In the genomic region with DNA sequence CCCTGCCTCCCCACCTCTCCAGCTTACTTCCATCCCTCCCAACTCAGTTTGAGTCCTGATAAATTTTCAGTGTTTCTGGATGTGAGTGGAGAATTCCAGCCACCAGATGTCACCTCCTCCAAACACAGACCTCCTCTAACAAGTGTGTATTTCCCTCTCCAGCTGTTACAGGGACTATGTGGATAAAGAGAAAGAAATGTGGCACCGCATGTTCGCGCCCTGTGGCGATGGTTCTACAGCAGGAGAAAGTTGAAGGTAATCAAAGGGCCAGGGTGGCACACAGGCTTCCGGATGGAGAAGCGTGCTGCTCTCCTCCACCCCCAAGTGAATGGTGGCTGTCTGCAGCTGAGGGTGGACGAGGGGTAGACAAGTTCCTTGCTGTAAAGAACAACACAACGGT, we compare ENCODE assay signal across 1 cellular context.
A peak's percentile ranks its signal among the peaks of the same experiment; 100 is the strongest.
TF ChIP-seq lines count a peak whose summit lies in the region.

No MANE protein-coding gene starts in this region.

TF ChIP-seq in K562, 482 proteins besides CTCF, POLR2A, EP300 and RAD21 (continued from another document):
- TF ChIP-seq, protein P1, sequence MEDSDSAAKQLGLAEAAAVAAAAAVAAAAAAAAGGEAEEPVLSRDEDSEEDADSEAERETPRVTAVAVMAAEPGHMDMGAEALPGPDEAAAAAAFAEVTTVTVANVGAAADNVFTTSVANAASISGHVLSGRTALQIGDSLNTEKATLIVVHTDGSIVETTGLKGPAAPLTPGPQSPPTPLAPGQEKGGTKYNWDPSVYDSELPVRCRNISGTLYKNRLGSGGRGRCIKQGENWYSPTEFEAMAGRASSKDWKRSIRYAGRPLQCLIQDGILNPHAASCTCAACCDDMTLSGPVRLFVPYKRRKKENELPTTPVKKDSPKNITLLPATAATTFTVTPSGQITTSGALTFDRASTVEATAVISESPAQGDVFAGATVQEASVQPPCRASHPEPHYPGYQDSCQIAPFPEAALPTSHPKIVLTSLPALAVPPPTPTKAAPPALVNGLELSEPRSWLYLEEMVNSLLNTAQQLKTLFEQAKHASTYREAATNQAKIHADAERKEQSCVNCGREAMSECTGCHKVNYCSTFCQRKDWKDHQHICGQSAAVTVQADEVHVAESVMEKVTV (CRISPR knock-in tag; IDR thresholded peaks at IDR 0.05) = peak; percentile 33; the same call in 1 of the 2 replicates
- TF ChIP-seq TEAD1 (CRISPR knock-in tag; IDR thresholded peaks at IDR 0.05) (peak; percentile 94 to 97), NRF1 (conservative IDR thresholded peaks at IDR 0.05 in 1 of 2, IDR thresholded peaks at IDR 0.05 in 1 of 2) (no peak), ATF7 (IDR thresholded peaks at IDR 0.05) (no peak), TEAD2 (tag; IDR thresholded peaks at IDR 0.05) (peak; percentile 97), ZNF830 (CRISPR knock-in tag; IDR thresholded peaks at IDR 0.05) (no peak), SMAD2 (IDR thresholded peaks at IDR 0.05; ENCODE audit: low read depth, low read length) (no peak), TEAD4 (IDR thresholded peaks at IDR 0.05; ENCODE audit: low read length) (peak; percentile 82), TEAD4 (CRISPR knock-in tag; IDR thresholded peaks at IDR 0.05; ENCODE audit: borderline replicate concordance) (0 out of 2 replicates have a peak, but pooled peaks have one; percentile 72), MAZ (CRISPR knock-in tag; conservative IDR thresholded peaks at IDR 0.05 in 1 of 2, IDR thresholded peaks at IDR 0.05 in 1 of 2) (0 out of 4 replicates have a peak, but pooled peaks of 1 of the 2 experiments have one; percentile 29), FOS (IDR thresholded peaks at IDR 0.05; ENCODE audit: extremely low read depth, insufficient read length) (no peak), PHF20 (IDR thresholded peaks at IDR 0.05; ENCODE audit: partially characterized antibody) (no peak)
- TF ChIP-seq, protein P2, sequence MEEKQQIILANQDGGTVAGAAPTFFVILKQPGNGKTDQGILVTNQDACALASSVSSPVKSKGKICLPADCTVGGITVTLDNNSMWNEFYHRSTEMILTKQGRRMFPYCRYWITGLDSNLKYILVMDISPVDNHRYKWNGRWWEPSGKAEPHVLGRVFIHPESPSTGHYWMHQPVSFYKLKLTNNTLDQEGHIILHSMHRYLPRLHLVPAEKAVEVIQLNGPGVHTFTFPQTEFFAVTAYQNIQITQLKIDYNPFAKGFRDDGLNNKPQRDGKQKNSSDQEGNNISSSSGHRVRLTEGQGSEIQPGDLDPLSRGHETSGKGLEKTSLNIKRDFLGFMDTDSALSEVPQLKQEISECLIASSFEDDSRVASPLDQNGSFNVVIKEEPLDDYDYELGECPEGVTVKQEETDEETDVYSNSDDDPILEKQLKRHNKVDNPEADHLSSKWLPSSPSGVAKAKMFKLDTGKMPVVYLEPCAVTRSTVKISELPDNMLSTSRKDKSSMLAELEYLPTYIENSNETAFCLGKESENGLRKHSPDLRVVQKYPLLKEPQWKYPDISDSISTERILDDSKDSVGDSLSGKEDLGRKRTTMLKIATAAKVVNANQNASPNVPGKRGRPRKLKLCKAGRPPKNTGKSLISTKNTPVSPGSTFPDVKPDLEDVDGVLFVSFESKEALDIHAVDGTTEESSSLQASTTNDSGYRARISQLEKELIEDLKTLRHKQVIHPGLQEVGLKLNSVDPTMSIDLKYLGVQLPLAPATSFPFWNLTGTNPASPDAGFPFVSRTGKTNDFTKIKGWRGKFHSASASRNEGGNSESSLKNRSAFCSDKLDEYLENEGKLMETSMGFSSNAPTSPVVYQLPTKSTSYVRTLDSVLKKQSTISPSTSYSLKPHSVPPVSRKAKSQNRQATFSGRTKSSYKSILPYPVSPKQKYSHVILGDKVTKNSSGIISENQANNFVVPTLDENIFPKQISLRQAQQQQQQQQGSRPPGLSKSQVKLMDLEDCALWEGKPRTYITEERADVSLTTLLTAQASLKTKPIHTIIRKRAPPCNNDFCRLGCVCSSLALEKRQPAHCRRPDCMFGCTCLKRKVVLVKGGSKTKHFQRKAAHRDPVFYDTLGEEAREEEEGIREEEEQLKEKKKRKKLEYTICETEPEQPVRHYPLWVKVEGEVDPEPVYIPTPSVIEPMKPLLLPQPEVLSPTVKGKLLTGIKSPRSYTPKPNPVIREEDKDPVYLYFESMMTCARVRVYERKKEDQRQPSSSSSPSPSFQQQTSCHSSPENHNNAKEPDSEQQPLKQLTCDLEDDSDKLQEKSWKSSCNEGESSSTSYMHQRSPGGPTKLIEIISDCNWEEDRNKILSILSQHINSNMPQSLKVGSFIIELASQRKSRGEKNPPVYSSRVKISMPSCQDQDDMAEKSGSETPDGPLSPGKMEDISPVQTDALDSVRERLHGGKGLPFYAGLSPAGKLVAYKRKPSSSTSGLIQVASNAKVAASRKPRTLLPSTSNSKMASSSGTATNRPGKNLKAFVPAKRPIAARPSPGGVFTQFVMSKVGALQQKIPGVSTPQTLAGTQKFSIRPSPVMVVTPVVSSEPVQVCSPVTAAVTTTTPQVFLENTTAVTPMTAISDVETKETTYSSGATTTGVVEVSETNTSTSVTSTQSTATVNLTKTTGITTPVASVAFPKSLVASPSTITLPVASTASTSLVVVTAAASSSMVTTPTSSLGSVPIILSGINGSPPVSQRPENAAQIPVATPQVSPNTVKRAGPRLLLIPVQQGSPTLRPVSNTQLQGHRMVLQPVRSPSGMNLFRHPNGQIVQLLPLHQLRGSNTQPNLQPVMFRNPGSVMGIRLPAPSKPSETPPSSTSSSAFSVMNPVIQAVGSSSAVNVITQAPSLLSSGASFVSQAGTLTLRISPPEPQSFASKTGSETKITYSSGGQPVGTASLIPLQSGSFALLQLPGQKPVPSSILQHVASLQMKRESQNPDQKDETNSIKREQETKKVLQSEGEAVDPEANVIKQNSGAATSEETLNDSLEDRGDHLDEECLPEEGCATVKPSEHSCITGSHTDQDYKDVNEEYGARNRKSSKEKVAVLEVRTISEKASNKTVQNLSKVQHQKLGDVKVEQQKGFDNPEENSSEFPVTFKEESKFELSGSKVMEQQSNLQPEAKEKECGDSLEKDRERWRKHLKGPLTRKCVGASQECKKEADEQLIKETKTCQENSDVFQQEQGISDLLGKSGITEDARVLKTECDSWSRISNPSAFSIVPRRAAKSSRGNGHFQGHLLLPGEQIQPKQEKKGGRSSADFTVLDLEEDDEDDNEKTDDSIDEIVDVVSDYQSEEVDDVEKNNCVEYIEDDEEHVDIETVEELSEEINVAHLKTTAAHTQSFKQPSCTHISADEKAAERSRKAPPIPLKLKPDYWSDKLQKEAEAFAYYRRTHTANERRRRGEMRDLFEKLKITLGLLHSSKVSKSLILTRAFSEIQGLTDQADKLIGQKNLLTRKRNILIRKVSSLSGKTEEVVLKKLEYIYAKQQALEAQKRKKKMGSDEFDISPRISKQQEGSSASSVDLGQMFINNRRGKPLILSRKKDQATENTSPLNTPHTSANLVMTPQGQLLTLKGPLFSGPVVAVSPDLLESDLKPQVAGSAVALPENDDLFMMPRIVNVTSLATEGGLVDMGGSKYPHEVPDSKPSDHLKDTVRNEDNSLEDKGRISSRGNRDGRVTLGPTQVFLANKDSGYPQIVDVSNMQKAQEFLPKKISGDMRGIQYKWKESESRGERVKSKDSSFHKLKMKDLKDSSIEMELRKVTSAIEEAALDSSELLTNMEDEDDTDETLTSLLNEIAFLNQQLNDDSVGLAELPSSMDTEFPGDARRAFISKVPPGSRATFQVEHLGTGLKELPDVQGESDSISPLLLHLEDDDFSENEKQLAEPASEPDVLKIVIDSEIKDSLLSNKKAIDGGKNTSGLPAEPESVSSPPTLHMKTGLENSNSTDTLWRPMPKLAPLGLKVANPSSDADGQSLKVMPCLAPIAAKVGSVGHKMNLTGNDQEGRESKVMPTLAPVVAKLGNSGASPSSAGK (IDR thresholded peaks at IDR 0.05) = peak; percentile 21; the same call in 1 of the 2 replicates
- TF ChIP-seq, protein P3, sequence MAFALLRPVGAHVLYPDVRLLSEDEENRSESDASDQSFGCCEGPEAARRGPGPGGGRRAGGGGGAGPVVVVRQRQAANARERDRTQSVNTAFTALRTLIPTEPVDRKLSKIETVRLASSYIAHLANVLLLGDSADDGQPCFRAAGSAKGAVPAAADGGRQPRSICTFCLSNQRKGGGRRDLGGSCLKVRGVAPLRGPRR (CRISPR knock-in tag; IDR thresholded peaks at IDR 0.05) = no peak
- TF ChIP-seq, protein P4, sequence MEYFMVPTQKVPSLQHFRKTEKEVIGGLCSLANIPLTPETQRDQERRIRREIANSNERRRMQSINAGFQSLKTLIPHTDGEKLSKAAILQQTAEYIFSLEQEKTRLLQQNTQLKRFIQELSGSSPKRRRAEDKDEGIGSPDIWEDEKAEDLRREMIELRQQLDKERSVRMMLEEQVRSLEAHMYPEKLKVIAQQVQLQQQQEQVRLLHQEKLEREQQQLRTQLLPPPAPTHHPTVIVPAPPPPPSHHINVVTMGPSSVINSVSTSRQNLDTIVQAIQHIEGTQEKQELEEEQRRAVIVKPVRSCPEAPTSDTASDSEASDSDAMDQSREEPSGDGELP (CRISPR knock-in tag; IDR thresholded peaks at IDR 0.05; ENCODE audit: borderline replicate concordance) = peak; percentile 44; the same call in 1 of the 2 replicates
- TF ChIP-seq, protein P5, sequence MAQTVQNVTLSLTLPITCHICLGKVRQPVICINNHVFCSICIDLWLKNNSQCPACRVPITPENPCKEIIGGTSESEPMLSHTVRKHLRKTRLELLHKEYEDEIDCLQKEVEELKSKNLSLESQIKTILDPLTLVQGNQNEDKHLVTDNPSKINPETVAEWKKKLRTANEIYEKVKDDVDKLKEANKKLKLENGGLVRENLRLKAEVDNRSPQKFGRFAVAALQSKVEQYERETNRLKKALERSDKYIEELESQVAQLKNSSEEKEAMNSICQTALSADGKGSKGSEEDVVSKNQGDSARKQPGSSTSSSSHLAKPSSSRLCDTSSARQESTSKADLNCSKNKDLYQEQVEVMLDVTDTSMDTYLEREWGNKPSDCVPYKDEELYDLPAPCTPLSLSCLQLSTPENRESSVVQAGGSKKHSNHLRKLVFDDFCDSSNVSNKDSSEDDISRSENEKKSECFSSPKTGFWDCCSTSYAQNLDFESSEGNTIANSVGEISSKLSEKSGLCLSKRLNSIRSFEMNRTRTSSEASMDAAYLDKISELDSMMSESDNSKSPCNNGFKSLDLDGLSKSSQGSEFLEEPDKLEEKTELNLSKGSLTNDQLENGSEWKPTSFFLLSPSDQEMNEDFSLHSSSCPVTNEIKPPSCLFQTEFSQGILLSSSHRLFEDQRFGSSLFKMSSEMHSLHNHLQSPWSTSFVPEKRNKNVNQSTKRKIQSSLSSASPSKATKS (CRISPR knock-in tag; IDR thresholded peaks at IDR 0.05) = no peak
